In genomic region chr12:110048242-110049027, GRCh38 we compare ENCODE assay signal across 8 cellular contexts. TPM values are rescaled to one million over a fixed set of nuclear protein-coding genes. Genes with fewer than 3 reads are reported as not detected.
DNase-seq lines count a peak whose midpoint lies in the region; ATAC-seq and TF ChIP-seq lines count a peak whose summit lies in the region.

TSS of gene C12orf76 (minus strand) at chr12:110048522. CDS start at chr12:110048495, 27 bp downstream.

- H3K4me1 Mint-ChIP-seq in activated naive CD8-positive, alpha-beta T cell treated with anti-CD3 and anti-CD28 coated beads, Interleukin-2, amount 10 ng/mL, durations not matched to agents 7 days and 5 days, result peaks cover 21% of the 10 kb centered on the region

- H3K9me3 ChIP-seq in SU-DHL-6 (ENCODE audit: insufficient read depth, low read length) (no peaks in the 10 kb centered on the region), cardiac muscle cell (ENCODE audit: low read depth) (no peaks in the 10 kb centered on the region), parathyroid adenoma (ENCODE audit: control insufficient read depth, low read length) (no peaks in the 10 kb centered on the region), transverse colon (no peaks in the 10 kb centered on the region)

- no peaks in the 10 kb centered on the region for H3K36me3 ChIP-seq in SU-DHL-6 (ENCODE audit: low read length)
- no peaks in the 10 kb centered on the region for H3K36me3 ChIP-seq in cardiac muscle cell
- no peaks in the 10 kb centered on the region for H3K36me3 ChIP-seq in parathyroid adenoma (ENCODE audit: control insufficient read depth, insufficient read depth, low read length)
- no peaks in the 10 kb centered on the region for H3K36me3 ChIP-seq in transverse colon

- intact Hi-C loops in transverse colon (cut with DNase I; ENCODE audit: low total_unique reads), result no loop called here

- TF ChIP-seq CTCF in SU-DHL-6 (IDR thresholded peaks at IDR 0.05; ENCODE audit: insufficient read depth, low read length, poor library complexity, severe bottlenecking) (no peak), cardiac muscle cell (IDR thresholded peaks at IDR 0.05; ENCODE audit: low read depth, low read length) (no peak), parathyroid adenoma (IDR thresholded peaks at IDR 0.05) (no peak), transverse colon (IDR thresholded peaks at IDR 0.05) (peak in 1 of 5 experiments; percentile 18)

- TF ChIP-seq POLR2A in GM10847 (IDR thresholded peaks at IDR 0.05; ENCODE audit: extremely low read depth, insufficient read length) (peak; percentile 82), transverse colon (IDR thresholded peaks at IDR 0.05) (peak; percentile 67)

- H3K9me3 Mint-ChIP-seq in activated naive CD8-positive, alpha-beta T cell treated with anti-CD3 and anti-CD28 coated beads, Interleukin-2, amount 10 ng/mL, durations not matched to agents 7 days and 5 days, result no peaks in the 10 kb centered on the region

- in situ Hi-C loops in transverse colon (cut with MboI; ENCODE audit: low pct_ligation_motif_present in 1 of 4, low pct_unique_long_range_greater_than_20kb in 1 of 4, low sequenced_read_pairs in 3 of 4), result no loop called here

- peak within 1 kb of the TSS; percentile 74 for H3K9ac ChIP-seq in SU-DHL-6 (ENCODE audit: low read length)
- peak within 1 kb of the TSS; percentile 78 for H3K9ac ChIP-seq in parathyroid adenoma

- peaks cover 3% of the 10 kb centered on the region for H3K36me3 Mint-ChIP-seq in activated naive CD8-positive, alpha-beta T cell treated with anti-CD3 and anti-CD28 coated beads, Interleukin-2, amount 10 ng/mL, durations not matched to agents 7 days and 5 days

- H3F3A ChIP-seq in SU-DHL-6 (ENCODE audit: insufficient read depth), result peaks cover 20% of the 10 kb centered on the region

- H3K27me3 Mint-ChIP-seq in activated naive CD8-positive, alpha-beta T cell treated with anti-CD3 and anti-CD28 coated beads, Interleukin-2, amount 10 ng/mL, durations not matched to agents 7 days and 5 days, result no peaks in the 10 kb centered on the region

- H4K20me1 ChIP-seq in SU-DHL-6 (ENCODE audit: low read depth, low read length), result no peaks in the 10 kb centered on the region

- H3K4me2 ChIP-seq in SU-DHL-6 (ENCODE audit: low read depth, low read length, poor library complexity, severe bottlenecking) (peak within 1 kb of the TSS; percentile 73), parathyroid adenoma (ENCODE audit: low read length) (peak within 1 kb of the TSS; percentile 83)

- H3K27me3 ChIP-seq in SU-DHL-6 (ENCODE audit: low read length) (no peaks in the 10 kb centered on the region), cardiac muscle cell (no peaks in the 10 kb centered on the region), parathyroid adenoma (ENCODE audit: control insufficient read depth, insufficient read depth, low read length) (no peaks in the 10 kb centered on the region), transverse colon (no peaks in the 10 kb centered on the region)

- no peaks in the 10 kb centered on the region for H3K4me1 ChIP-seq in cardiac muscle cell (ENCODE audit: low read depth)
- peaks cover 11% of the 10 kb centered on the region for H3K4me1 ChIP-seq in parathyroid adenoma
- peaks cover 9 to 25% (median 14%) of the 10 kb centered on the region in 4 donors for H3K4me1 ChIP-seq in transverse colon

- no peak for TF ChIP-seq EP300 in transverse colon (IDR thresholded peaks at IDR 0.05; ENCODE audit: low read depth)

- WGBS in transverse colon (ENCODE audit: low coverage in 1 of 2), 2 donors, result 3 to 55% methylated on average over 1 to 30 of the region's 47 CpGs

- peak within 1 kb of the TSS; percentile 91 for H3K27ac Mint-ChIP-seq in activated naive CD8-positive, alpha-beta T cell treated with anti-CD3 and anti-CD28 coated beads, Interleukin-2, amount 10 ng/mL, durations not matched to agents 7 days and 5 days

- DNase-seq in NCI-H128 (lab: John Stamatoyannopoulos, UW; ENCODE audit: unreplicated experiment), result peak; percentile 83
- peak; percentile 86 for DNase-seq in activated naive CD8-positive, alpha-beta T cell treated with anti-CD3 and anti-CD28 coated beads, Interleukin-2, amount 10 ng/mL, durations not matched to agents 7 days and 5 days
- peak; percentile 93 to 98 for DNase-seq in cardiac muscle cell (ENCODE audit: low read depth in 1 of 2, low spot score in 1 of 2)
- peak; percentile 95 for DNase-seq in transverse colon

- peak; percentile 100 for ATAC-seq in HG02678 (IDR thresholded peaks at IDR 0.05; ENCODE audit: unreplicated experiment)
- ATAC-seq in activated naive CD8-positive, alpha-beta T cell treated with anti-CD3 and anti-CD28 coated beads, Interleukin-2, amount 10 ng/mL, durations not matched to agents 7 days and 5 days (ENCODE audit: low read depth), result peak; percentile 99

- H3K79me2 ChIP-seq in SU-DHL-6 (ENCODE audit: insufficient read depth, low read length), result peaks cover 24% of the 10 kb centered on the region
- H3K79me2 ChIP-seq in parathyroid adenoma, result peaks cover 12% of the 10 kb centered on the region

- H3K4me3 Mint-ChIP-seq in activated naive CD8-positive, alpha-beta T cell treated with anti-CD3 and anti-CD28 coated beads, Interleukin-2, amount 10 ng/mL, durations not matched to agents 7 days and 5 days, result peak within 1 kb of the TSS; percentile 96

- H3K4me3 ChIP-seq in SU-DHL-6 (ENCODE audit: insufficient read depth, low read length, poor library complexity, severe bottlenecking), result peak within 1 kb of the TSS; percentile 57
- H3K4me3 ChIP-seq in cardiac muscle cell, result peak within 1 kb of the TSS; percentile 55
- H3K4me3 ChIP-seq in parathyroid adenoma (ENCODE audit: low read depth, low read length), result peak within 1 kb of the TSS; percentile 69
- H3K4me3 ChIP-seq in transverse colon, result peak within 1 kb of the TSS; percentile 64 to 88 (median 80)

- POLR2A ChIA-PET in activated naive CD8-positive, alpha-beta T cell treated with anti-CD3 and anti-CD28 coated beads, Interleukin-2, amount 10 ng/mL, durations not matched to agents 7 days and 5 days (lab: Charles Lee), result interaction anchor here (0.6 to 1.8 kb wide), 8 partner anchors 9 to 1416 kb away, joined by 3 to 10 read pairs (median 4); partner anchors contain the start of genes ANKRD13A and IFT81

- H2AFZ ChIP-seq in SU-DHL-6 (ENCODE audit: low read depth, low read length, severe bottlenecking), result peak within 1 kb of the TSS; percentile 64
- H2AFZ ChIP-seq in parathyroid adenoma, result peak within 1 kb of the TSS; percentile 92

- H3K27ac ChIP-seq in SU-DHL-6 (ENCODE audit: low read depth, low read length) (peak within 1 kb of the TSS; percentile 92), cardiac muscle cell (no peak within 1 kb of the TSS), parathyroid adenoma (peak within 1 kb of the TSS; percentile 73), transverse colon (peak within 1 kb of the TSS; percentile 83 to 92 (median 86))

- no peaks in the 10 kb centered on the region for H3K9me2 ChIP-seq in SU-DHL-6 (replicated peaks; ENCODE audit: insufficient read depth, low read length)

RNA-seq across cellular contexts. Expression of gene C12orf76, which starts in this region (rescaled TPM):
- total RNA-seq in activated naive CD8-positive, alpha-beta T cell treated with anti-CD3 and anti-CD28 coated beads, Interleukin-2, amount 10 ng/mL, durations not matched to agents 7 days and 5 days, result 10 to 100 TPM; 22.1 to 23.2 TPM
- total RNA-seq in cardiac muscle cell, result 24.8 and 25.0 TPM in 2 replicates
- 14.9 and 19.8 TPM in 2 replicates for polyA plus RNA-seq in cardiac muscle cell
- total RNA-seq in transverse colon, result 10 to 100 TPM in 2 of 4 donors, 1 to 10 TPM in 1, not detected in 1; 9.3 to 11.0 (median 10.1) TPM
